In the genomic region with DNA sequence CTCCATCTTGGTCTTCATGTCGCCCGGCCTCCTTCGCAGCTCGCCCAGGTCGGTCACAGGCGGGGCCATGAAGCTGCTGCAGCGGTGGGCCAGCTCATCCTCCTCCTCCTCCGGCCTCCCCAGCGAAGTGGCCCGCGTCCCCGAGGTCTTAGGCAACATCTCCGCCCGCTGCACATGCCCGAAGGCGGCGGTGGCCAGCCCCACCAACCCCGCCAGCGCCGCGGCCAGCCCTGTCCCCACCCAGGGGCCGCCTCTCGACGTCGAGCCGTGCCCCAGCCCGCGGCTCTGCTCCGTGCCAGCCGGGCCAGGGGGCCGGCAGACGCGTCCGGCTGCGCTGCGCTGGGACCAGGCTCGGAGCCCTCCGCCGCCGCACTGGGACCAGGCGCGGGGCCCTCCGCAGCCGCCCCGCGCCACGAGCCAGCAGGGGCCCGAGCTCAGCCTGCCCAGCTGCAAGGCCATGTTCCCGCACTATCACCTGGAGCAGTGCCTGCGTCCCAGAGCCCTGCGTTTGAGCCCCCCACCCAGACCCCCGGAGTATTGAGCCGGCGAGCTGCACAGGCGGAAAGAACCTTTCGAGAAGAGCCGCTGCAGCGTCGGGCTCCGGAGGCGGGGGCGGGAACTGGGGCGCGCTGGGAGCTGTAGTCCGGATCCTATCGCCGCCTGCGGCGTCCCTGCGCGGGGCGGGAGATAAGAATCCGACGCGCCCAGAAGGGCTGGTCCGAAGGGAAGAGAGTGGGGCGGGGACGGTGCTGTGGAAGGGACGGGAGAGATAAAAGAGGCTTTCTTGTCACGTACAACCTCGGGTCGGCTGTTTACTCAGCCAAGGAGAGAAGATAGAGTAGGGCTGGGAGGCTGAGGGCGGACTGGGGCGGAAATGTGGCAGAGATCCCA, we compare ENCODE assay signal across 8 cellular contexts. TPM values are rescaled to one million over a fixed set of nuclear protein-coding genes. Genes with fewer than 3 reads are reported as not detected.
DNase-seq lines count a peak whose midpoint lies in the region; ATAC-seq and TF ChIP-seq lines count a peak whose summit lies in the region.

A gene (minus strand): TSS at position 566 of the 891 bp plus-strand sequence. CDS start 107 bp downstream, at position 459.

- H3K4me1 ChIP-seq in BLaER1 treated with 17β-estradiol and CSF1 and Interleukin-3, amounts not matched to agents 10 nM and 100 nM, result peaks cover 24 to 76% (median 41%) of the 10 kb centered on the region in 10 experiments
- peaks cover 0 to 44% (median 10%) of the 10 kb centered on the region in 4 donors for H3K4me1 ChIP-seq in right lobe of liver

- peaks cover 0 to 19% (median 7%) of the 10 kb centered on the region in 11 experiments; a peak in 12 of 22 replicates for H4K20me1 ChIP-seq in BLaER1 treated with 17β-estradiol and CSF1 and Interleukin-3, amounts not matched to agents 10 nM and 100 nM

- TF ChIP-seq POLR2A in right lobe of liver (IDR thresholded peaks at IDR 0.05), result peak; percentile 54

- peak; percentile 77 for DNase-seq in NCI-H526 treated with DMSO at 0.1 percent for 48 hours (lab: John Stamatoyannopoulos, UW)
- peak; percentile 77 to 79 for DNase-seq in activated CD4-positive, alpha-beta T cell treated with anti-CD3 and anti-CD28 coated beads, Interleukin-2, amount 50 U/mL, for 4 hours
- DNase-seq in dermis microvascular lymphatic vessel endothelial cell (ENCODE audit: low read depth in 2 of 2), result peak; percentile 61 to 91
- peak; percentile 98 for DNase-seq in right lobe of liver
- peak; percentile 88 for DNase-seq in stimulated activated CD4-positive, alpha-beta T cell treated with anti-CD3 and anti-CD28 coated beads, Interleukin-4, amount 100 ng/mL, for 24 hours

- H3K4me3 ChIP-seq in BLaER1 treated with 17β-estradiol and CSF1 and Interleukin-3, amounts not matched to agents 10 nM and 100 nM, result peak within 1 kb of the TSS; percentile 79 to 97 (median 90)
- H3K4me3 ChIP-seq in right lobe of liver, result peak within 1 kb of the TSS; percentile 65 to 88 (median 75)

- under 1% methylated on average over 39 of the region's 84 CpGs for WGBS in right lobe of liver (ENCODE audit: insufficient coverage, low coverage, low lambda C conversion rate, missing lambda C conversion rate)

- peak within 1 kb of the TSS; percentile 81 to 88 (median 86) for H3K9ac ChIP-seq in BLaER1 treated with 17β-estradiol and CSF1 and Interleukin-3, amounts not matched to agents 10 nM and 100 nM

- no peaks in the 10 kb centered on the region for H3K27me3 ChIP-seq in BLaER1 treated with 17β-estradiol and CSF1 and Interleukin-3, amounts not matched to agents 10 nM and 100 nM
- no peaks in the 10 kb centered on the region for H3K27me3 ChIP-seq in right lobe of liver

- intact Hi-C loops in right lobe of liver (cut with DNase I), result no loop called here

- peak within 1 kb of the TSS; percentile 89 to 99 (median 96) for H3K4me2 ChIP-seq in BLaER1 treated with 17β-estradiol and CSF1 and Interleukin-3, amounts not matched to agents 10 nM and 100 nM

- H3K27ac ChIP-seq in BLaER1 treated with 17β-estradiol and CSF1 and Interleukin-3, amounts not matched to agents 10 nM and 100 nM, result peak within 1 kb of the TSS; percentile 67 to 81 (median 75)
- peak within 1 kb of the TSS; percentile 48 to 79 (median 76) for H3K27ac ChIP-seq in right lobe of liver

- H3K36me3 ChIP-seq in BLaER1 treated with 17β-estradiol and CSF1 and Interleukin-3, amounts not matched to agents 10 nM and 100 nM, result peaks cover 21 to 32% (median 27%) of the 10 kb centered on the region in 11 experiments; a peak in 21 of 22 replicates
- peaks cover 0 to 25% (median 8%) of the 10 kb centered on the region in 4 donors for H3K36me3 ChIP-seq in right lobe of liver

- H3K9me3 ChIP-seq in BLaER1 treated with 17β-estradiol and CSF1 and Interleukin-3, amounts not matched to agents 10 nM and 100 nM (replicated peaks in 1 of 11), result no peaks in the 10 kb centered on the region
- no peaks in the 10 kb centered on the region for H3K9me3 ChIP-seq in right lobe of liver

- ATAC-seq in GM19324 (IDR thresholded peaks at IDR 0.05; ENCODE audit: low FRiP score, unreplicated experiment) (peak; percentile 95), HG03460 (IDR thresholded peaks at IDR 0.05; ENCODE audit: unreplicated experiment) (peak; percentile 94), right lobe of liver (peak; percentile 94 to 99 (median 96))

- TF ChIP-seq CTCF in right lobe of liver (IDR thresholded peaks at IDR 0.05), result peak in 1 of 4 donors; percentile 10

RNA-seq across cellular contexts. Expression of the gene that starts here (rescaled TPM):
- total RNA-seq in dermis microvascular lymphatic vessel endothelial cell, result 16.6 and 23.1 TPM in 2 replicates
- total RNA-seq in right lobe of liver, result 10 to 100 TPM; 20.3 to 26.9 (median 22.6) TPM

Comparison
In these comparisons a context has a peak if more than half of its experiments do, and no peak if none do; other contexts are left out.
1. Peak in every context shown above with its lines: DNase-seq, ATAC-seq, H3K4me3 ChIP-seq and H3K27ac ChIP-seq.